8 cellular contexts compared by ENCODE assay signal in genomic region chr3:48112108-48112791, GRCh38.
A peak's percentile ranks its signal among the peaks of the same experiment; 100 is the strongest.
DNase-seq lines count a peak whose midpoint lies in the region; ATAC-seq and TF ChIP-seq lines count a peak whose summit lies in the region.
"Not testable (repeated sequence)": the region's sequence is repeated elsewhere in the genome, so short reads cannot be mapped to it uniquely, and the experiment has no call there.

No MANE protein-coding gene starts in this region.

- ATAC-seq in GM19397 (IDR thresholded peaks at IDR 0.05; ENCODE audit: unreplicated experiment) (peak; percentile 82), HG02678 (IDR thresholded peaks at IDR 0.05; ENCODE audit: unreplicated experiment) (peak; percentile 98), HG03442 (IDR thresholded peaks at IDR 0.05; ENCODE audit: unreplicated experiment) (peak; percentile 89)

- H3K9ac ChIP-seq in fibroblast of lung (ENCODE audit: insufficient read depth, low read length), result not testable (repeated sequence)

- H3K4me3 ChIP-seq in GM12865 (ENCODE audit: low read depth, low read length), result peak overlapping the region; percentile 38
- H3K4me3 ChIP-seq in fibroblast of lung (replicated peaks in 1 of 4; ENCODE audit: control extremely low read depth in 1 of 4, insufficient read depth in 1 of 4, low read depth in 3 of 4, low read length in 4 of 4), result not testable (repeated sequence)

- H3K27ac ChIP-seq in fibroblast of lung (ENCODE audit: insufficient read depth, low read length), result not testable (repeated sequence)

- H3K4me1 ChIP-seq in fibroblast of lung (ENCODE audit: control insufficient read depth, extremely low read depth, insufficient read depth, low read length), result not testable (repeated sequence)

- not testable (repeated sequence) for H4K20me1 ChIP-seq in fibroblast of lung (ENCODE audit: control insufficient read depth, extremely low read depth, insufficient read depth, low read length)

- H3K9me3 ChIP-seq in fibroblast of lung (ENCODE audit: control insufficient read depth, insufficient read depth, low read depth, low read length), result not testable (repeated sequence)

- H3K79me2 ChIP-seq in fibroblast of lung (ENCODE audit: control insufficient read depth, insufficient read depth, low read length), result not testable (repeated sequence)

- not testable (repeated sequence) for TF ChIP-seq CTCF in GM12865 (IDR thresholded peaks at IDR 0.05; ENCODE audit: insufficient read depth, low read depth, low read length, missing control alignments); fibroblast of lung (conservative IDR thresholded peaks at IDR 0.05 in 1 of 2, IDR thresholded peaks at IDR 0.05 in 1 of 2; ENCODE audit: low read depth in 1 of 2, low read length in 2 of 2)

- not testable (repeated sequence) for H3K36me3 ChIP-seq in fibroblast of lung (ENCODE audit: control insufficient read depth, insufficient read depth, low read length)

- DNase-seq in GM12865 (ENCODE audit: low read depth), result peak; percentile 91
- peak; percentile 94 for DNase-seq in OCI-M1 (lab: John Stamatoyannopoulos, UW)
- peak in 2 of 3 experiments; percentile 4 for DNase-seq in activated CD8-positive, alpha-beta memory T cell treated with anti-CD3 and anti-CD28 coated beads for 48 hours (ENCODE audit: low read depth in 2 of 3, low spot score in 2 of 3)
- not testable (repeated sequence) for DNase-seq in fibroblast of lung (ENCODE audit: low read depth in 2 of 2)
- DNase-seq in stimulated activated CD8-positive, alpha-beta memory T cell treated with anti-CD3 and anti-CD28 coated beads, Interleukin-4, amount 100 ng/mL, for 48 hours, result peak; percentile 53

- not testable (repeated sequence) for H3K27me3 ChIP-seq in fibroblast of lung (ENCODE audit: control insufficient read depth, insufficient read depth, low read length)

- H3K4me2 ChIP-seq in fibroblast of lung (ENCODE audit: extremely low read depth, insufficient read depth, low read length), result peak overlapping the region; percentile 32

- peak overlapping the region; percentile 29 for H2AFZ ChIP-seq in fibroblast of lung (ENCODE audit: low read length)
